8 cellular contexts compared by ENCODE assay signal in the genomic region with DNA sequence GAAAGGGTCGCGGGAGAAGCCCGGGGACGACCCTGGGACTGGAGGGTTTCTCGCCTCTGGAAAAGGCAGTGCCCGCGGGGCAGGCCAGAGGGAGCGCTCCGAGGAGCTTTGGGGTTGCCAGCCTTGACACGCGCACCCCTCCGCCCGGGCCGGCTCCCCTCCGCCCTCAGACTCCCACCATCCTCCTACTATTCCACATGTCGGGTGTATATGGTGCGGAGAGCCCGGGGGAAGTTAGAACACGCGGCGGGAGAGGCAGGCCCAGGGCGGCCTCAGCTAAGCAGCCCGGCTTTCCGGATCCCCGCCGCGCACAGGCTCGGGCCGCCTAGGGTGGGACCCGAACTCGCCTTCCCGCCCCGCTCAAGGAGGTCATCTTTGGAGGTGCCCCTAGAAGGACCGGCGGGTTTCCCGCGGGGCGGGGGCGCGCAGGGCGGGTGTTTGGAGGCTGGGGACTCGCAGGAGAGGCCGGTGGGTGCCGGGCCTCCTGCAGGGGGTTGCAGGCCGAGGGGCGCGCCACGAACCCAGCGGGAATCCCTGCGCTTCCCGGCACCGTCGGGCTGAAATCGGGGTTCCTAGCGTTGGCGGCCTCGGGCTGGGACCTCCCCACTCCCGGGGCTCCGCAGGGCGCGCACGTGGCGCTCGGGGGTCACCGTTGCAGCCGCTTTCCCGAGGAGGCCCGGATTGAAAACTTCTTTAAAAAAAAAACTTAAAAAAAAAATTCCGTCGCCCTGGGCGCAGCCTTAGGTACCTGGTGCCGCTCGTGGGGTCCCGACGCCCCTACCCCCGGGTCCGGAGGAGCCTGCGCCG. TPM values are rescaled to one million over a fixed set of nuclear protein-coding genes. Genes with fewer than 3 reads are reported as not detected.
DNase-seq lines count a peak whose midpoint lies in the region; ATAC-seq and TF ChIP-seq lines count a peak whose summit lies in the region.

No MANE protein-coding gene starts in this region.

- ATAC-seq in HG02759 (IDR thresholded peaks at IDR 0.05; ENCODE audit: unreplicated experiment) (peak; percentile 18), GM19328 (IDR thresholded peaks at IDR 0.05; ENCODE audit: unreplicated experiment) (no peak)
- ATAC-seq in activated CD8-positive, alpha-beta memory T cell treated with anti-CD3 and anti-CD28 coated beads, Interleukin-2, amount 10 ng/mL, durations not matched to agents 7 days and 5 days: peak; percentile 24

- H3K36me3 ChIP-seq in left ventricle myocardium inferior (no peaks in the 10 kb centered on the region), skeletal muscle tissue (ENCODE audit: control insufficient read depth in 3 of 3, insufficient read depth in 3 of 3, low read length in 3 of 3) (peaks cover 0 to 3% (median 0%) of the 10 kb centered on the region in 3 donors)

- no peaks in the 10 kb centered on the region for H3K36me3 Mint-ChIP-seq in activated CD8-positive, alpha-beta memory T cell treated with anti-CD3 and anti-CD28 coated beads, Interleukin-2, amount 10 ng/mL, durations not matched to agents 7 days and 5 days

- H3K9me3 ChIP-seq in left ventricle myocardium inferior (replicated peaks) (no peaks in the 10 kb centered on the region), skeletal muscle tissue (ENCODE audit: control insufficient read depth in 3 of 3, low read length in 3 of 3) (no peaks in the 10 kb centered on the region)

- DNase-seq in activated CD8-positive, alpha-beta memory T cell treated with anti-CD3 and anti-CD28 coated beads, Interleukin-2, amount 10 ng/mL, durations not matched to agents 7 days and 5 days: no peak
- DNase-seq in left ventricle myocardium inferior (peak; percentile 21), NCI-H187 (lab: John Stamatoyannopoulos, UW) (no peak), DMS 273 treated with DMSO at 0.1 percent for 48 hours (lab: John Stamatoyannopoulos, UW) (no peak), NCI-H774 (lab: John Stamatoyannopoulos, UW) (no peak)

- H3K27ac ChIP-seq in left ventricle myocardium inferior (replicated peaks) (peak overlapping the region; percentile 86), skeletal muscle tissue (ENCODE audit: low read depth, low read length) (peak overlapping the region; percentile 47)

- H3K4me3 Mint-ChIP-seq in activated CD8-positive, alpha-beta memory T cell treated with anti-CD3 and anti-CD28 coated beads, Interleukin-2, amount 10 ng/mL, durations not matched to agents 7 days and 5 days: peak overlapping the region; percentile 69

- peak overlapping the region; percentile 10 to 57 (median 50) for H3K9ac ChIP-seq in skeletal muscle tissue (ENCODE audit: low read depth in 1 of 3, low read length in 3 of 3)

- peak overlapping the region; percentile 61 for H3K27ac Mint-ChIP-seq in activated CD8-positive, alpha-beta memory T cell treated with anti-CD3 and anti-CD28 coated beads, Interleukin-2, amount 10 ng/mL, durations not matched to agents 7 days and 5 days

- peaks cover 71% of the 10 kb centered on the region for H3K4me1 ChIP-seq in left ventricle myocardium inferior
- peaks cover 39 to 61% (median 48%) of the 10 kb centered on the region in 3 donors for H3K4me1 ChIP-seq in skeletal muscle tissue (ENCODE audit: control insufficient read depth in 3 of 3, insufficient read depth in 3 of 3, low read length in 3 of 3)

- CTCF ChIA-PET in activated CD8-positive, alpha-beta memory T cell treated with anti-CD3 and anti-CD28 coated beads, Interleukin-2, amount 10 ng/mL, durations not matched to agents 7 days and 5 days (lab: Charles Lee): interaction anchor here (1.4 to 2.1 kb wide), 3 partner anchors 20 to 131 kb away, joined by 5 to 9 read pairs (median 7); no protein-coding TSS in a partner anchor

- peaks cover 33% of the 10 kb centered on the region for H3K4me1 Mint-ChIP-seq in activated CD8-positive, alpha-beta memory T cell treated with anti-CD3 and anti-CD28 coated beads, Interleukin-2, amount 10 ng/mL, durations not matched to agents 7 days and 5 days

- peaks cover 12% of the 10 kb centered on the region for H3K27me3 Mint-ChIP-seq in activated CD8-positive, alpha-beta memory T cell treated with anti-CD3 and anti-CD28 coated beads, Interleukin-2, amount 10 ng/mL, durations not matched to agents 7 days and 5 days

- no peaks in the 10 kb centered on the region for H3K9me3 Mint-ChIP-seq in activated CD8-positive, alpha-beta memory T cell treated with anti-CD3 and anti-CD28 coated beads, Interleukin-2, amount 10 ng/mL, durations not matched to agents 7 days and 5 days (ENCODE audit: low read depth)

- no peaks in the 10 kb centered on the region for H3K27me3 ChIP-seq in left ventricle myocardium inferior (ENCODE audit: low read depth)
- H3K27me3 ChIP-seq in skeletal muscle tissue (ENCODE audit: control insufficient read depth in 3 of 3, insufficient read depth in 3 of 3, low read length in 3 of 3): no peaks in the 10 kb centered on the region

- H3K4me3 ChIP-seq in left ventricle myocardium inferior: peak overlapping the region; percentile 92
- peak overlapping the region in 2 of 3 donors; percentile 51 to 56 for H3K4me3 ChIP-seq in skeletal muscle tissue (ENCODE audit: low read length in 3 of 3)

- intact Hi-C loops in left ventricle myocardium inferior (cut with micrococcal nuclease): loop anchor here (5.0 kb wide), 1 partner anchor 63 kb away; no protein-coding TSS in a partner anchor

- no peak for TF ChIP-seq CTCF in left ventricle myocardium inferior (IDR thresholded peaks at IDR 0.05; ENCODE audit: borderline replicate concordance)

RNA-seq across cellular contexts. Expression of a gene that starts 3.7 kb away (rescaled TPM):
- 10 to 100 TPM; 25.7 to 27.8 TPM for total RNA-seq in activated CD8-positive, alpha-beta memory T cell treated with anti-CD3 and anti-CD28 coated beads, Interleukin-2, amount 10 ng/mL, durations not matched to agents 7 days and 5 days
- total RNA-seq in left ventricle myocardium inferior (18.3 TPM), skeletal muscle tissue (10.4 TPM)
